In genomic region chr7:24825931-24826661, GRCh38 we compare ENCODE assay signal across 1 cellular context.
TF ChIP-seq lines count a peak whose summit lies in the region.

No MANE protein-coding gene starts in this region.

TF ChIP-seq in HepG2, 621 proteins besides CTCF, POLR2A, EP300 and RAD21 (continued from another document and continues in another):
- TF ChIP-seq GPBP1L1 (CRISPR knock-in tag; IDR thresholded peaks at IDR 0.05) (no peak), ZBTB21 (CRISPR knock-in tag; IDR thresholded peaks at IDR 0.05) (no peak), MEIS1 (CRISPR knock-in tag; IDR thresholded peaks at IDR 0.05; ENCODE audit: borderline replicate concordance) (no peak), ZSCAN9 (CRISPR knock-in tag; IDR thresholded peaks at IDR 0.05; ENCODE audit: borderline replicate concordance) (peak; percentile 66; the same call in 1 of the 2 replicates), ZHX2 (IDR thresholded peaks at IDR 0.05; ENCODE audit: low read depth) (no peak; the same call in 1 of the 2 replicates), ZHX2 (CRISPR knock-in tag; IDR thresholded peaks at IDR 0.05; ENCODE audit: borderline replicate concordance) (no peak), ZKSCAN5 (CRISPR knock-in tag; IDR thresholded peaks at IDR 0.05) (no peak), MLX (CRISPR knock-in tag; IDR thresholded peaks at IDR 0.05) (no peak), MLXIP (CRISPR knock-in tag; IDR thresholded peaks at IDR 0.05; ENCODE audit: borderline replicate concordance) (no peak), ZNF816 (CRISPR knock-in tag; IDR thresholded peaks at IDR 0.05; ENCODE audit: borderline replicate concordance) (no peak), ZBTB14 (CRISPR knock-in tag; IDR thresholded peaks at IDR 0.05) (no peak), CEBPG (CRISPR knock-in tag; IDR thresholded peaks at IDR 0.05) (no peak), WIZ (CRISPR knock-in tag; IDR thresholded peaks at IDR 0.05) (no peak), SIX4 (CRISPR knock-in tag; IDR thresholded peaks at IDR 0.05) (peak; percentile 59; the same call in 1 of the 2 replicates), RERE (CRISPR knock-in tag; IDR thresholded peaks at IDR 0.05; ENCODE audit: low read depth) (no peak), ZNF749 (CRISPR knock-in tag; IDR thresholded peaks at IDR 0.05; ENCODE audit: borderline replicate concordance) (no peak), ISL2 (CRISPR knock-in tag; IDR thresholded peaks at IDR 0.05) (0 out of 2 replicates have a peak, but pooled peaks have one; percentile 57), ZBTB1 (CRISPR knock-in tag; IDR thresholded peaks at IDR 0.05; ENCODE audit: borderline replicate concordance) (no peak), MXD1 (CRISPR knock-in tag; IDR thresholded peaks at IDR 0.05) (no peak), ZNF670 (CRISPR knock-in tag; IDR thresholded peaks at IDR 0.05; ENCODE audit: borderline replicate concordance) (no peak), ZBTB26 (CRISPR knock-in tag; IDR thresholded peaks at IDR 0.05; ENCODE audit: borderline replicate concordance) (no peak), ZNF142 (CRISPR knock-in tag; IDR thresholded peaks at IDR 0.05) (no peak), RXRB (CRISPR knock-in tag; IDR thresholded peaks at IDR 0.05; ENCODE audit: borderline replicate concordance) (no peak; the same call in 1 of the 2 replicates)
